ENCODE assay signal across 13 cellular contexts in the genomic region with DNA sequence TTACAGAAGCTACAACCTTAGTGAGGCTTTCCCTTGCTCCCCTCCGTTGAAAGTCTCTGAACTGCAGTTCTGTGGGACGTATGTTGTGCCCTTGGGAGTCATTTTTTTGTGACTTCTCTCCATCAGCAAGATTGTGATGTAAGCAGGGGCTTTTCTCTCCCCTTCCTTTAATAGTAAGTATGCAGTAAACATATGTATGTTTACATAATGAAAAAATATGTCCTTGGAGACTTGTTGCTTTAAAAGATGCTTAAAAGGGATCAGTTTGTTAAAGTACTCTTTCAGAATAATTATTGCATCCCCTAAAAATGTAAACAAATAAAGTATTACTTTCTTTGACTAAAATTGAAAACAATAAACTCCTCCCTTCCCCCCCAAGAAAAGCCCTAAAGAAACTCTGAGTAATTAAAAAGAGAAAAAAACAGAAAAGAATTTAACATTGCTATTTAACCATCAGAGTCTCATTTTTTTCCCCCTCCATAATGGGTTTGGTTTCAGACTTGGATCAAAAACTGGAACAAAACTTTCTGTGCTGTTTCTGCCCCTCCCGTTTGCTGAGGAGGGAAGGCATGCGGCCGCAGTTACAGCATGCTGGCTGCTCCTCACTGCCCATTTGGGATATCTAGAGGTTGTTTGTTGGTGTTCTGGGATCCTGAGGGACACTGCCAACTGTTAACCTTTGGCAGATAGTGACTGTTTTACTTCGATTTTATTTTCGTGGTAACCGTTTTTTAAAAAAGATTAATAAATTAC. TPM values are rescaled to one million over a fixed set of nuclear protein-coding genes. Genes with fewer than 3 reads are reported as not detected.
DNase-seq lines count a peak whose midpoint lies in the region; ATAC-seq and TF ChIP-seq lines count a peak whose summit lies in the region.
"Had no signal": no experiment of that assay in that cellular context is flagged by ENCODE, and none has a peak within 500 bp of the region (broad histone marks: within the 10 kb centered on the region; RNA-seq: fewer than 3 reads in every experiment).

No MANE protein-coding gene starts in this region.

- peak overlapping the region; percentile 72 for H3K27ac ChIP-seq in SJSA1
- H3K27ac ChIP-seq in uterus: peak overlapping the region; percentile 95 to 96

- H3K27me3 Mint-ChIP-seq in nephron (ENCODE audit: low read depth): no peaks in the 10 kb centered on the region

- no peak for TF ChIP-seq CTCF in fibroblast of the aortic adventitia (IDR thresholded peaks at IDR 0.05; ENCODE audit: insufficient read depth, low read length)
- no peak for TF ChIP-seq CTCF in nephron (IDR thresholded peaks at IDR 0.05; ENCODE audit: unreplicated experiment in 3 of 3)
- no peak for TF ChIP-seq CTCF in uterus (IDR thresholded peaks at IDR 0.05)

- no peaks in the 10 kb centered on the region for H3K27me3 ChIP-seq in SJSA1 (replicated peaks)
- no peaks in the 10 kb centered on the region for H3K27me3 ChIP-seq in uterus

- no peak for ATAC-seq in GM21825 (IDR thresholded peaks at IDR 0.05; ENCODE audit: unreplicated experiment)
- no peak for ATAC-seq in GM19351 (IDR thresholded peaks at IDR 0.05; ENCODE audit: unreplicated experiment)
- ATAC-seq: activated CD4-positive, CD25-positive, alpha-beta regulatory T cell treated with anti-CD3 and anti-CD28 coated beads, Interleukin-2, amount 50 U/mL, for 24 hours; activated T-helper 17 cell treated with anti-CD3 and anti-CD28 coated beads, Interleukin-2, amount 50 U/mL, for 72 hours; natural killer cell had no signal

- H3K4me3 ChIP-seq in SJSA1 (no peak overlapping the region), fibroblast of the aortic adventitia (ENCODE audit: low read depth, low read length) (peak overlapping the region; percentile 49), uterus (peak overlapping the region; percentile 13 to 15)

- no peaks in the 10 kb centered on the region for H3K36me3 ChIP-seq in SJSA1
- no peaks in the 10 kb centered on the region for H3K36me3 ChIP-seq in uterus

- no peak for TF ChIP-seq POLR2A in uterus (IDR thresholded peaks at IDR 0.05)

- H3K27ac Mint-ChIP-seq in nephron: peak overlapping the region in 2 of 3 experiments; percentile 26 to 54
- H3K27ac Mint-ChIP-seq: activated T-helper 17 cell treated with anti-CD3 and anti-CD28 coated beads, Interleukin-2, amount 50 U/mL, for 72 hours; natural killer cell had no signal

- no peak for DNase-seq in SJSA1 (ENCODE audit: low read depth in 1 of 2, low spot score in 2 of 2)
- DNase-seq in fibroblast of the aortic adventitia (ENCODE audit: low read depth): peak; percentile 47
- DNase-seq in uterus: peak; percentile 38 to 51
- DNase-seq in GDM1 (lab: John Stamatoyannopoulos, UW): no peak
- DNase-seq: hippocampal formation; natural killer cell; SHP77; stimulated activated CD4-positive, alpha-beta T cell treated with anti-CD3 and anti-CD28 coated beads, Interleukin-2, amount 100 ng/mL, for 48 hours had no signal

- no peak overlapping the region for H3K4me3 Mint-ChIP-seq in nephron
- H3K4me3 Mint-ChIP-seq: activated T-helper 17 cell treated with anti-CD3 and anti-CD28 coated beads, Interleukin-2, amount 50 U/mL, for 72 hours; natural killer cell had no signal

- H3K9me3 Mint-ChIP-seq in nephron: no peaks in the 10 kb centered on the region
- H3K9me3 Mint-ChIP-seq: activated T-helper 17 cell treated with anti-CD3 and anti-CD28 coated beads, Interleukin-2, amount 50 U/mL, for 72 hours; natural killer cell had no signal

- intact Hi-C loops in uterus (cut with DNase I; ENCODE audit: low total_unique reads): no loop called here

- H3K4me1 ChIP-seq in SJSA1 (replicated peaks): peaks cover 100% of the 10 kb centered on the region
- H3K4me1 ChIP-seq in uterus: peaks cover 6 to 23% of the 10 kb centered on the region in 2 donors

- no peaks in the 10 kb centered on the region for H3K9me3 ChIP-seq in SJSA1 (replicated peaks)
- no peaks in the 10 kb centered on the region for H3K9me3 ChIP-seq in uterus

- H3K4me1 Mint-ChIP-seq in nephron: peaks cover 75% of the 10 kb centered on the region
- H3K4me1 Mint-ChIP-seq: activated T-helper 17 cell treated with anti-CD3 and anti-CD28 coated beads, Interleukin-2, amount 50 U/mL, for 72 hours had no signal

- no peaks in the 10 kb centered on the region for H3K36me3 Mint-ChIP-seq in nephron (ENCODE audit: low read depth)
- H3K36me3 Mint-ChIP-seq: natural killer cell had no signal

RNA-seq across cellular contexts. Expression of a gene that starts 40.2 kb away (rescaled TPM):
- 62.2 and 99.6 TPM in 2 replicates for total RNA-seq in SJSA1 (2014; rRNA removed; shearing (Covaris generic))
- total RNA-seq in fibroblast of the aortic adventitia (ENCODE audit: low replicate concordance): 211 and 222 TPM in 2 replicates
- 100 to 1,000 TPM in 3 of 4 donors, 10 to 100 TPM in 1; 93.5 to 234 (median 207) TPM for total RNA-seq in uterus

Comparison
In these comparisons a context has a peak if more than half of its experiments do, and no peak if none do; other contexts are left out.
1. DNase-seq: peak in fibroblast of the aortic adventitia (single experiment) and uterus (2 of 2); none in SJSA1 (0 of 2) and GDM1 (single experiment).